In genomic region chr2:4780679-4781078, GRCh38 we compare ENCODE assay signal across 16 cellular contexts.
DNase-seq lines count a peak whose midpoint lies in the region; TF ChIP-seq lines count a peak whose summit lies in the region.
"Had no signal": no experiment of that assay in that cellular context is flagged by ENCODE, and none has a peak within 500 bp of the region (broad histone marks: within the 10 kb centered on the region; RNA-seq: fewer than 3 reads in every experiment).

No MANE protein-coding gene starts in this region.

- CTCF ChIA-PET in A673 (lab: Charles Lee) = no interaction called here

- H3K27ac ChIP-seq in brain microvascular endothelial cell (no peak overlapping the region), A673 (ENCODE audit: low read depth, low read length, poor library complexity, severe bottlenecking) (no peak overlapping the region)
- no peak overlapping the region for H3K27ac ChIP-seq in effector memory CD4-positive, alpha-beta T cell (ENCODE audit: insufficient read depth, low read length, poor library complexity, severe bottlenecking)
- H3K27ac ChIP-seq: HL-60 had no signal

- TF ChIP-seq POLR2A in NB4 (IDR thresholded peaks at IDR 0.05; ENCODE audit: extremely low read depth, insufficient read length) (no peak), erythroblast (IDR thresholded peaks at IDR 0.05; ENCODE audit: low read length) (no peak)

- no peaks in the 10 kb centered on the region for H3K27me3 ChIP-seq in brain microvascular endothelial cell (replicated peaks)
- H3K27me3 ChIP-seq in effector memory CD4-positive, alpha-beta T cell (replicated peaks; ENCODE audit: control insufficient read depth, insufficient read depth, low read length, poor library complexity, severe bottlenecking) = no peaks in the 10 kb centered on the region
- no peaks in the 10 kb centered on the region for H3K27me3 ChIP-seq in A673 (replicated peaks; ENCODE audit: insufficient read depth, low read depth, low read length, poor library complexity)
- H3K27me3 ChIP-seq: BLaER1 treated with 17β-estradiol and CSF1 and Interleukin-3, amounts not matched to agents 10 nM and 100 nM had no signal

- H3K36me3 ChIP-seq in brain microvascular endothelial cell (replicated peaks) (no peaks in the 10 kb centered on the region), A673 (ENCODE audit: insufficient read depth, low read length, poor library complexity, severe bottlenecking) (no peaks in the 10 kb centered on the region)
- H3K36me3 ChIP-seq in effector memory CD4-positive, alpha-beta T cell (ENCODE audit: control insufficient read depth, insufficient read depth, low read length) = no peaks in the 10 kb centered on the region
- H3K36me3 ChIP-seq: BLaER1 treated with 17β-estradiol and CSF1 and Interleukin-3, amounts not matched to agents 10 nM and 100 nM had no signal

- DNase-seq in DMS79 (lab: John Stamatoyannopoulos, UW) (peak; percentile 42), DMS79 treated with DMSO at 0.1 percent for 48 hours (lab: John Stamatoyannopoulos, UW) (no peak), NB4 (ENCODE audit: low read depth) (peak; percentile 5), brain microvascular endothelial cell (peak; percentile 12), erythroblast (lab: John Stamatoyannopoulos, UW) (no peak), A673 (ENCODE audit: low spot score) (no peak)
- DNase-seq in effector memory CD4-positive, alpha-beta T cell = no peak
- DNase-seq: 8988T; ACHN; CD4-positive, CD25-positive, alpha-beta regulatory T cell; GDM1; H7 had no signal

- in situ Hi-C loops in brain microvascular endothelial cell (cut with HindIII; ENCODE audit: low pct_ligation_motif_present, low sequenced_read_pairs) = no loop called here

- POLR2A ChIA-PET in A673 (lab: Charles Lee; ENCODE audit: low non-redundant PET) = interaction anchor here (0.5 kb wide), 1 partner anchor 588 kb away, joined by 5 read pairs; no protein-coding TSS in a partner anchor

- no TSS peak for BruUV-seq in A673 (replicated peaks; lab: Mats Ljungman, UMichigan)

- no peaks in the 10 kb centered on the region for H3K4me1 ChIP-seq in effector memory CD4-positive, alpha-beta T cell (ENCODE audit: control insufficient read depth, insufficient read depth, low read length, poor library complexity, severe bottlenecking)
- H3K4me1 ChIP-seq in A673 (ENCODE audit: insufficient read depth, low read length, poor library complexity, severe bottlenecking) = no peaks in the 10 kb centered on the region

- intact Hi-C loops in A673 (cut with micrococcal nuclease; ENCODE audit: unreplicated experiment) = no loop called here

- no peak overlapping the region for H3K4me3 ChIP-seq in NB4 (ENCODE audit: low read depth, low read length)
- no peak overlapping the region for H3K4me3 ChIP-seq in brain microvascular endothelial cell (ENCODE audit: low read depth, low read length)
- H3K4me3 ChIP-seq in effector memory CD4-positive, alpha-beta T cell (ENCODE audit: insufficient read depth, low read depth, low read length, poor library complexity, severe bottlenecking) = no peak overlapping the region
- no peak overlapping the region for H3K4me3 ChIP-seq in A673 (ENCODE audit: low read depth, low read length, poor library complexity, severe bottlenecking)
- H3K4me3 ChIP-seq: BLaER1 treated with 17β-estradiol and CSF1 and Interleukin-3, amounts not matched to agents 10 nM and 100 nM; GM23338; K562 had no signal

- no peaks in the 10 kb centered on the region for H3K9me3 ChIP-seq in effector memory CD4-positive, alpha-beta T cell (ENCODE audit: control insufficient read depth, low read length)
- H3K9me3 ChIP-seq in A673 (ENCODE audit: low read depth, low read length, poor library complexity, severe bottlenecking) = no peaks in the 10 kb centered on the region
- H3K9me3 ChIP-seq: BLaER1 treated with 17β-estradiol and CSF1 and Interleukin-3, amounts not matched to agents 10 nM and 100 nM had no signal

- TF ChIP-seq CTCF in NB4 (IDR thresholded peaks at IDR 0.05; ENCODE audit: low read depth, low read length) = no peak
- no peak for TF ChIP-seq CTCF in brain microvascular endothelial cell (IDR thresholded peaks at IDR 0.05; ENCODE audit: low read depth, low read length, missing control alignments)
- TF ChIP-seq CTCF in A673 (conservative IDR thresholded peaks at IDR 0.05; ENCODE audit: low read depth, low read length) = no peak

Comparison
In these comparisons a context has a peak if more than half of its experiments do, and no peak if none do; other contexts are left out.
1. DNase-seq: peak in DMS79 (single experiment), NB4 (single experiment) and brain microvascular endothelial cell (single experiment); none in DMS79 treated with DMSO at 0.1 percent for 48 hours (single experiment), erythroblast (0 of 2), effector memory CD4-positive, alpha-beta T cell (0 of 3) and A673 (single experiment).